Comparison of ENCODE assay signal across 8 cellular contexts in genomic region chr3:135030768-135031615, GRCh38.
A peak's percentile ranks its signal among the peaks of the same experiment; 100 is the strongest.
DNase-seq lines count a peak whose midpoint lies in the region; ATAC-seq, FAIRE-seq and TF ChIP-seq lines count a peak whose summit lies in the region.
"Not testable (repeated sequence)": the region's sequence is repeated elsewhere in the genome, so short reads cannot be mapped to it uniquely, and the experiment has no call there.

No MANE protein-coding gene starts in this region.

- H3K9ac ChIP-seq in kidney (ENCODE audit: low read length in 2 of 2), result not testable (repeated sequence)

- not testable (repeated sequence) for H3K27me3 Mint-ChIP-seq in GM23338 (ENCODE audit: insufficient read depth, low read depth, poor library complexity); neural crest cell (ENCODE audit: low read depth)

- not testable (repeated sequence) for H3K9me3 Mint-ChIP-seq in GM23338, neural crest cell

- not testable (repeated sequence) for TF ChIP-seq CTCF in GM23338 (conservative IDR thresholded peaks at IDR 0.05; ENCODE audit: low read depth in 2 of 2); hepatocyte (IDR thresholded peaks at IDR 0.05; ENCODE audit: poor library complexity); kidney (IDR thresholded peaks at IDR 0.05; ENCODE audit: borderline replicate concordance, extremely low read depth, insufficient read depth); neural crest cell (conservative IDR thresholded peaks at IDR 0.05); suprapubic skin (IDR thresholded peaks at IDR 0.05)

- peak; percentile 44 for DNase-seq in GM23338 (ENCODE audit: low spot score)
- DNase-seq in NCI-H1105 treated with DMSO at 0.1 percent for 48 hours (lab: John Stamatoyannopoulos, UW), result peak; percentile 79
- DNase-seq in NCI-H748 (lab: John Stamatoyannopoulos, UW; ENCODE audit: unreplicated experiment), result peak; percentile 79
- DNase-seq in hepatocyte (ENCODE audit: low spot score); kidney; neural crest cell (ENCODE audit: low read depth, low spot score); suprapubic skin (ENCODE audit: low spot score in 2 of 2): not testable (repeated sequence)

- ATAC-seq in GM23338, result peak; percentile 72

- peaks cover 16% of the 10 kb centered on the region for H3K4me1 Mint-ChIP-seq in GM23338
- H3K4me1 Mint-ChIP-seq in neural crest cell, result peaks cover 36% of the 10 kb centered on the region

- not testable (repeated sequence) for H3K4me1 ChIP-seq in GM23338 (ENCODE audit: insufficient read depth); hepatocyte (ENCODE audit: insufficient read depth); suprapubic skin
- H3K4me1 ChIP-seq in ectodermal cell (ENCODE audit: control insufficient read depth, insufficient read depth, low read length), result peaks cover 33% of the 10 kb centered on the region
- H3K4me1 ChIP-seq in kidney (ENCODE audit: control insufficient read depth in 1 of 2, insufficient read depth in 1 of 2, low read depth in 1 of 2, low read length in 2 of 2), result peaks cover 9 to 11% of the 10 kb centered on the region in 2 donors

- not testable (repeated sequence) for H3K27me3 ChIP-seq in GM23338 (ENCODE audit: insufficient read depth); ectodermal cell (ENCODE audit: control insufficient read depth, insufficient read depth, low read length, poor library complexity, severe bottlenecking); hepatocyte; suprapubic skin

- TF ChIP-seq EP300 in suprapubic skin (IDR thresholded peaks at IDR 0.05), result not testable (repeated sequence)

- H3K27ac Mint-ChIP-seq in GM23338, result peak overlapping the region; percentile 89
- peak overlapping the region; percentile 6 for H3K27ac Mint-ChIP-seq in neural crest cell (ENCODE audit: unreplicated experiment)

- H3F3A ChIP-seq in GM23338 (replicated peaks; ENCODE audit: low read depth), result not testable (repeated sequence)

- H3K9me2 ChIP-seq in GM23338 (ENCODE audit: insufficient read depth); hepatocyte (replicated peaks; ENCODE audit: insufficient read depth): not testable (repeated sequence)

- not testable (repeated sequence) for TF ChIP-seq POLR2A in suprapubic skin (IDR thresholded peaks at IDR 0.05)

- not testable (repeated sequence) for H3K36me3 ChIP-seq in GM23338 (ENCODE audit: insufficient read depth); ectodermal cell (ENCODE audit: control insufficient read depth, insufficient read depth, low read length); hepatocyte (replicated peaks; ENCODE audit: insufficient read depth, low read depth); kidney (ENCODE audit: control insufficient read depth in 1 of 2, insufficient read depth in 2 of 2, low read length in 2 of 2); suprapubic skin

- not testable (repeated sequence) for H3K27ac ChIP-seq in GM23338 (ENCODE audit: low read depth); ectodermal cell (ENCODE audit: insufficient read depth, low read depth, low read length, poor library complexity, severe bottlenecking); hepatocyte; kidney (ENCODE audit: low read depth in 2 of 2, low read length in 2 of 2); suprapubic skin

- not testable (repeated sequence) for H3K79me2 ChIP-seq in GM23338 (replicated peaks; ENCODE audit: insufficient read depth); hepatocyte

- WGBS in ectodermal cell, 2 experiments, result 13 to 15% methylated on average over 27 of the region's 27 CpGs
- 20% methylated on average over 27 of the region's 27 CpGs for WGBS in hepatocyte (ENCODE audit: low lambda C conversion rate, missing lambda C conversion rate)
- WGBS in suprapubic skin, result 52% methylated on average over 12 of the region's 27 CpGs

- intact Hi-C loops in kidney (cut with DNase I), result not testable (repeated sequence)

- not testable (repeated sequence) for FAIRE-seq in kidney (lab: Jason Lieb, UNC)

- H3K4me2 ChIP-seq in GM23338 (peak overlapping the region; percentile 84), hepatocyte (peak overlapping the region; percentile 70)

- H3K9me3 ChIP-seq in ectodermal cell (ENCODE audit: control insufficient read depth, low read length); hepatocyte (ENCODE audit: low read depth); kidney (ENCODE audit: control insufficient read depth in 1 of 2, low read length in 2 of 2); suprapubic skin: not testable (repeated sequence)

- peak overlapping the region; percentile 98 for H2AFZ ChIP-seq in GM23338
- peak overlapping the region; percentile 40 for H2AFZ ChIP-seq in hepatocyte

- H3K4me3 Mint-ChIP-seq in GM23338, result peak overlapping the region; percentile 98
- peak overlapping the region; percentile 81 for H3K4me3 Mint-ChIP-seq in neural crest cell

- not testable (repeated sequence) for H4K20me1 ChIP-seq in GM23338 (replicated peaks; ENCODE audit: insufficient read depth); hepatocyte (ENCODE audit: insufficient read depth, poor library complexity, severe bottlenecking)

- peak overlapping the region; percentile 57 for H3K4me3 ChIP-seq in GM23338
- H3K4me3 ChIP-seq in ectodermal cell (ENCODE audit: insufficient read depth, low read depth, low read length), result peak overlapping the region; percentile 18
- H3K4me3 ChIP-seq in hepatocyte, result not testable (repeated sequence)
- peak overlapping the region; percentile 18 to 29 for H3K4me3 ChIP-seq in kidney (ENCODE audit: low read length in 2 of 2)
- peak overlapping the region; percentile 18 for H3K4me3 ChIP-seq in suprapubic skin

- H3K36me3 Mint-ChIP-seq in GM23338 (ENCODE audit: low read depth); neural crest cell (ENCODE audit: low read depth): not testable (repeated sequence)
